8 cellular contexts compared by ENCODE assay signal in genomic region chr12:53543539-53543938, GRCh38. TPM values are rescaled to one million over a fixed set of nuclear protein-coding genes. Genes with fewer than 3 reads are reported as not detected.
A peak's percentile ranks its signal among the peaks of the same experiment; 100 is the strongest.
DNase-seq lines count a peak whose midpoint lies in the region; ATAC-seq, FAIRE-seq and TF ChIP-seq lines count a peak whose summit lies in the region.

No MANE protein-coding gene starts in this region.

- no peaks in the 10 kb centered on the region for H3K9me3 ChIP-seq in endothelial cell of umbilical vein (replicated peaks; ENCODE audit: control insufficient read depth, insufficient read depth, low read length)

- intact Hi-C loops in endothelial cell of umbilical vein (cut with micrococcal nuclease), result loop anchor here (1.0 to 2.0 kb wide), 5 partner anchors 18 to 203 kb away; partner anchors contain the start of genes ATF7 and ATP5MC2

- CTCF ChIA-PET in activated CD4-positive, alpha-beta memory T cell treated with anti-CD3 and anti-CD28 coated beads, Interleukin-2, amount 10 ng/mL, durations not matched to agents 7 days and 5 days (lab: Charles Lee), result interaction anchor here (0.5 to 5.7 kb wide), 33 partner anchors 8 to 222 kb away, joined by 3 to 71 read pairs (median 3); partner anchors contain the start of genes AAAS, ATP5MC2 and TARBP2
- CTCF ChIA-PET in endothelial cell of umbilical vein (lab: Charles Lee), result interaction anchor here (0.6 to 6.3 kb wide), 49 partner anchors 9 to 202 kb away, joined by 3 to 213 read pairs (median 7); partner anchors contain the start of genes ATF7 and ATP5MC2

- dilution Hi-C loops in endothelial cell of umbilical vein (cut with MboI; ENCODE audit: extremely low pct_ligation_motif_present, low sequenced_read_pairs), result no loop called here

- peaks cover 14% of the 10 kb centered on the region for H3K36me3 Mint-ChIP-seq in activated CD4-positive, alpha-beta memory T cell treated with anti-CD3 and anti-CD28 coated beads, Interleukin-2, amount 10 ng/mL, durations not matched to agents 7 days and 5 days (ENCODE audit: low read depth)

- H3K4me3 Mint-ChIP-seq in activated CD4-positive, alpha-beta memory T cell treated with anti-CD3 and anti-CD28 coated beads, Interleukin-2, amount 10 ng/mL, durations not matched to agents 7 days and 5 days, result no peak overlapping the region

- H3K9me1 ChIP-seq in endothelial cell of umbilical vein (replicated peaks; ENCODE audit: control insufficient read depth, extremely low read depth, insufficient read depth, low read length), result no peaks in the 10 kb centered on the region

- no peaks in the 10 kb centered on the region for H4K20me1 ChIP-seq in endothelial cell of umbilical vein (replicated peaks; ENCODE audit: control insufficient read depth, extremely low read depth, insufficient read depth, low read length)

- peak overlapping the region; percentile 28 for H3K9ac ChIP-seq in endothelial cell of umbilical vein (replicated peaks; ENCODE audit: extremely low read depth, insufficient read depth, low read length)

- no peak for FAIRE-seq in endothelial cell of umbilical vein (lab: Jason Lieb, UNC)

- H2AFZ ChIP-seq in endothelial cell of umbilical vein (ENCODE audit: low read depth, low read length), result peak overlapping the region; percentile 13

- H3K4me1 Mint-ChIP-seq in activated CD4-positive, alpha-beta memory T cell treated with anti-CD3 and anti-CD28 coated beads, Interleukin-2, amount 10 ng/mL, durations not matched to agents 7 days and 5 days, result peaks cover 9% of the 10 kb centered on the region

- POLR2A ChIA-PET in activated CD4-positive, alpha-beta memory T cell treated with anti-CD3 and anti-CD28 coated beads, Interleukin-2, amount 10 ng/mL, durations not matched to agents 7 days and 5 days (lab: Charles Lee), result interaction anchor here (0.6 to 2.5 kb wide), 4 partner anchors 132 to 179 kb away, joined by 3 to 20 read pairs (median 4); partner anchors contain the start of gene ATP5MC2
- POLR2A ChIA-PET in endothelial cell of umbilical vein (lab: Charles Lee), result interaction anchor here (1.3 kb wide), 1 partner anchor 132 kb away, joined by 3 read pairs; the partner anchor contains the start of gene ATP5MC2

- no peaks in the 10 kb centered on the region for H3K9me3 Mint-ChIP-seq in activated CD4-positive, alpha-beta memory T cell treated with anti-CD3 and anti-CD28 coated beads, Interleukin-2, amount 10 ng/mL, durations not matched to agents 7 days and 5 days

- no TSS peak for BruUV-seq in endothelial cell of umbilical vein (replicated peaks; lab: Mats Ljungman, UMichigan)

- H3K36me3 ChIP-seq in endothelial cell of umbilical vein (ENCODE audit: control insufficient read depth in 2 of 2, extremely low read depth in 1 of 2, insufficient read depth in 2 of 2, low read length in 2 of 2), result peaks cover 9 to 12% of the 10 kb centered on the region in 2 experiments

- no peaks in the 10 kb centered on the region for H3K79me2 ChIP-seq in endothelial cell of umbilical vein (ENCODE audit: control insufficient read depth, insufficient read depth, low read length)

- ATAC-seq in HG03159 (IDR thresholded peaks at IDR 0.05; ENCODE audit: unreplicated experiment), result peak; percentile 65

- TF ChIP-seq POLR2A in endothelial cell of umbilical vein (IDR thresholded peaks at IDR 0.05; ENCODE audit: low read depth, low read length), result no peak

- no peak overlapping the region for H3K4me2 ChIP-seq in endothelial cell of umbilical vein (ENCODE audit: insufficient read depth, low read length)

- H3K27ac Mint-ChIP-seq in activated CD4-positive, alpha-beta memory T cell treated with anti-CD3 and anti-CD28 coated beads, Interleukin-2, amount 10 ng/mL, durations not matched to agents 7 days and 5 days, result no peak overlapping the region

- H3K27me3 Mint-ChIP-seq in activated CD4-positive, alpha-beta memory T cell treated with anti-CD3 and anti-CD28 coated beads, Interleukin-2, amount 10 ng/mL, durations not matched to agents 7 days and 5 days, result no peaks in the 10 kb centered on the region

- no peak overlapping the region for H3K4me3 ChIP-seq in endothelial cell of umbilical vein (replicated peaks in 1 of 3; ENCODE audit: insufficient read depth in 1 of 3, low read depth in 1 of 3, low read length in 3 of 3)

- peak; percentile 79 to 91 for TF ChIP-seq CTCF in endothelial cell of umbilical vein (IDR thresholded peaks at IDR 0.05; ENCODE audit: extremely low read depth in 1 of 2, insufficient read depth in 1 of 2, low read depth in 1 of 2, low read length in 2 of 2)

- DNase-seq in NCI-H1105 treated with DMSO at 0.1 percent for 48 hours (lab: John Stamatoyannopoulos, UW) (peak; percentile 6), NCI-H1105 (lab: John Stamatoyannopoulos, UW) (no peak), NCI-H526 (lab: John Stamatoyannopoulos, UW) (peak; percentile 42 to 66), endothelial cell of umbilical vein (ENCODE audit: low read depth, low spot score) (peak; percentile 78), middle frontal gyrus (ENCODE audit: extremely low spot score, low spot score) (peak; percentile 69)
- DNase-seq in activated CD4-positive, alpha-beta memory T cell treated with anti-CD3 and anti-CD28 coated beads, Interleukin-2, amount 10 ng/mL, durations not matched to agents 7 days and 5 days, result peak; percentile 51
- DNase-seq in stimulated activated CD8-positive, alpha-beta memory T cell treated with anti-CD3 and anti-CD28 coated beads, Interleukin-7, amount 100 ng/mL, for 4 hours (ENCODE audit: low read depth in 2 of 2), result peak; percentile 4 to 11

- H3K27ac ChIP-seq in endothelial cell of umbilical vein (ENCODE audit: insufficient read depth, low read depth, low read length), result peak overlapping the region; percentile 43

- H3K27me3 ChIP-seq in endothelial cell of umbilical vein (ENCODE audit: control insufficient read depth in 2 of 2, insufficient read depth in 2 of 2, low read length in 2 of 2), result no peaks in the 10 kb centered on the region

- peaks cover 8% of the 10 kb centered on the region for H3K4me1 ChIP-seq in endothelial cell of umbilical vein (ENCODE audit: control insufficient read depth, extremely low read depth, insufficient read depth, low read length)

TF ChIP-seq in endothelial cell of umbilical vein, 7 proteins besides CTCF, POLR2A, EP300 and RAD21:
- TF ChIP-seq EZH2 (IDR thresholded peaks at IDR 0.05; ENCODE audit: borderline replicate concordance, low read depth, low read length, severe bottlenecking), result no peak
- TF ChIP-seq MAX (IDR thresholded peaks at IDR 0.05; ENCODE audit: insufficient read depth, insufficient read length), result no peak

RNA-seq across cellular contexts. Expression of gene NPFF, which starts 36.3 kb away (rescaled TPM):
- not detected for total RNA-seq in activated CD4-positive, alpha-beta memory T cell treated with anti-CD3 and anti-CD28 coated beads, Interleukin-2, amount 10 ng/mL, durations not matched to agents 7 days and 5 days
- not detected in 2 replicates for total RNA-seq in endothelial cell of umbilical vein
- 0.30 TPM in 1 of 2 replicates, not detected in the other for polyA plus RNA-seq in endothelial cell of umbilical vein
- polyA plus RNA-seq in endothelial cell of umbilical vein (2011; cell fraction: cytosol; rRNA removed), result 0.22 and 0.23 TPM in 2 replicates
- polyA plus RNA-seq in endothelial cell of umbilical vein (2011; cell fraction: nucleus; rRNA removed), result 0.53 and 0.74 TPM in 2 replicates
- 0.59 TPM in 1 of 2 replicates, not detected in the other for polyA plus RNA-seq in endothelial cell of umbilical vein (2012)
- not detected in 2 replicates for polyA minus RNA-seq in endothelial cell of umbilical vein
- polyA minus RNA-seq in endothelial cell of umbilical vein (2011; cell fraction: cytosol; rRNA and poly(A)+ RNA removed), result not detected
- not detected in 2 replicates for polyA minus RNA-seq in endothelial cell of umbilical vein (2011; cell fraction: nucleus; rRNA and poly(A)+ RNA removed)

RNA-seq across cellular contexts. Expression of gene TARBP2, which starts 42.5 kb away (rescaled TPM):
- total RNA-seq in activated CD4-positive, alpha-beta memory T cell treated with anti-CD3 and anti-CD28 coated beads, Interleukin-2, amount 10 ng/mL, durations not matched to agents 7 days and 5 days, result 10 to 100 TPM; 24.5 to 28.0 TPM
- total RNA-seq in endothelial cell of umbilical vein, result 53.8 and 57.2 TPM in 2 replicates
- polyA plus RNA-seq in endothelial cell of umbilical vein, result 82.8 and 92.1 TPM in 2 replicates
- 57.3 and 67.6 TPM in 2 replicates for polyA plus RNA-seq in endothelial cell of umbilical vein (2011; cell fraction: cytosol; rRNA removed)
- polyA plus RNA-seq in endothelial cell of umbilical vein (2011; cell fraction: nucleus; rRNA removed), result 223 and 226 TPM in 2 replicates
- polyA plus RNA-seq in endothelial cell of umbilical vein (2012), result 35.3 and 37.5 TPM in 2 replicates
- polyA minus RNA-seq in endothelial cell of umbilical vein, result 37.3 and 38.8 TPM in 2 replicates
- polyA minus RNA-seq in endothelial cell of umbilical vein (2011; cell fraction: cytosol; rRNA and poly(A)+ RNA removed), result 27.0 TPM
- polyA minus RNA-seq in endothelial cell of umbilical vein (2011; cell fraction: nucleus; rRNA and poly(A)+ RNA removed), result 35.5 and 39.8 TPM in 2 replicates

RNA-seq across cellular contexts. Expression of gene MAP3K12, which starts 44.3 kb away (rescaled TPM):
- total RNA-seq in activated CD4-positive, alpha-beta memory T cell treated with anti-CD3 and anti-CD28 coated beads, Interleukin-2, amount 10 ng/mL, durations not matched to agents 7 days and 5 days, result 10 to 100 TPM; 24.8 to 25.7 TPM
- total RNA-seq in endothelial cell of umbilical vein, result 29.3 and 33.3 TPM in 2 replicates
- polyA plus RNA-seq in endothelial cell of umbilical vein, result 66.2 and 69.2 TPM in 2 replicates
- polyA plus RNA-seq in endothelial cell of umbilical vein (2011; cell fraction: cytosol; rRNA removed), result 28.2 and 33.4 TPM in 2 replicates
- 281 and 407 TPM in 2 replicates for polyA plus RNA-seq in endothelial cell of umbilical vein (2011; cell fraction: nucleus; rRNA removed)
- 35.4 and 59.5 TPM in 2 replicates for polyA plus RNA-seq in endothelial cell of umbilical vein (2012)
- 49.6 and 53.5 TPM in 2 replicates for polyA minus RNA-seq in endothelial cell of umbilical vein
- polyA minus RNA-seq in endothelial cell of umbilical vein (2011; cell fraction: cytosol; rRNA and poly(A)+ RNA removed), result 1.2 TPM
- 55.7 and 57.8 TPM in 2 replicates for polyA minus RNA-seq in endothelial cell of umbilical vein (2011; cell fraction: nucleus; rRNA and poly(A)+ RNA removed)
